Comparison of ENCODE assay signal across 12 cellular contexts in genomic region chr13:26558912-26559485, GRCh38. TPM values are rescaled to one million over a fixed set of nuclear protein-coding genes. Genes with fewer than 3 reads are reported as not detected.
DNase-seq lines count a peak whose midpoint lies in the region; ATAC-seq, FAIRE-seq and TF ChIP-seq lines count a peak whose summit lies in the region.
"Had no signal": no experiment of that assay in that cellular context is flagged by ENCODE, and none has a peak within 500 bp of the region (broad histone marks: within the 10 kb centered on the region; RNA-seq: fewer than 3 reads in every experiment).

No MANE protein-coding gene starts in this region.

- CTCF ChIA-PET in activated B cell treated with CpG ODN at 0.5 μM for 24 hours (lab: Charles Lee): no interaction called here

- H3K4me3 Mint-ChIP-seq in activated naive CD8-positive, alpha-beta T cell: peak overlapping the region; percentile 71
- H3K4me3 Mint-ChIP-seq in activated naive CD8-positive, alpha-beta T cell treated with anti-CD3 and anti-CD28 coated beads for 36 hours: no peak overlapping the region
- H3K4me3 Mint-ChIP-seq in activated B cell treated with CpG ODN at 0.5 μM for 24 hours: peak overlapping the region; percentile 69
- peak overlapping the region in 4 of 5 donors; percentile 65 to 77 (median 68) for H3K4me3 Mint-ChIP-seq in immature natural killer cell

- peaks cover 14% of the 10 kb centered on the region for H3K4me1 Mint-ChIP-seq in activated naive CD8-positive, alpha-beta T cell (ENCODE audit: low read depth)
- peaks cover 3% of the 10 kb centered on the region for H3K4me1 Mint-ChIP-seq in activated naive CD8-positive, alpha-beta T cell treated with anti-CD3 and anti-CD28 coated beads for 36 hours
- peaks cover 14% of the 10 kb centered on the region for H3K4me1 Mint-ChIP-seq in activated B cell treated with CpG ODN at 0.5 μM for 24 hours
- peaks cover 10 to 17% of the 10 kb centered on the region in 2 donors for H3K4me1 Mint-ChIP-seq in immature natural killer cell

- no peaks in the 10 kb centered on the region for H3K27me3 ChIP-seq in thyroid gland

- H3K4me3 ChIP-seq in thyroid gland (replicated peaks in 1 of 3): peak overlapping the region in 2 of 3 donors; percentile 37 to 93

- TF ChIP-seq CTCF in activated B cell treated with CpG ODN at 0.5 μM for 24 hours (IDR thresholded peaks at IDR 0.05): no peak
- TF ChIP-seq CTCF in thyroid gland (IDR thresholded peaks at IDR 0.05): no peak

- H3K27ac ChIP-seq in thyroid gland: no peak overlapping the region

- no peak for FAIRE-seq in GM19239 (lab: Jason Lieb, UNC)

- POLR2A ChIA-PET in activated B cell treated with CpG ODN at 0.5 μM for 24 hours (lab: Charles Lee): no interaction called here

- H3K9me3 ChIP-seq in thyroid gland: no peaks in the 10 kb centered on the region
- H3K9me3 ChIP-seq: Caco-2 had no signal

- intact Hi-C loops in activated B cell treated with CpG ODN at 0.5 μM for 24 hours (cut with micrococcal nuclease): no loop called here
- intact Hi-C loops in thyroid gland (cut with DNase I): loop anchor here (10.0 kb wide), 1 partner anchor 46 kb away; no protein-coding TSS in a partner anchor

- no peaks in the 10 kb centered on the region for H3K36me3 ChIP-seq in thyroid gland

- 47 to 50% methylated on average over 3 of the region's 3 CpGs for WGBS in thyroid gland, 2 donors

- no peak for ATAC-seq in activated B cell treated with CpG ODN at 0.5 μM for 24 hours (ENCODE audit: low read depth)
- ATAC-seq in HG03280 (IDR thresholded peaks at IDR 0.05; ENCODE audit: unreplicated experiment): no peak
- ATAC-seq in HG03342 (IDR thresholded peaks at IDR 0.05; ENCODE audit: unreplicated experiment): no peak
- ATAC-seq: Panc1 had no signal

- no peak overlapping the region for H3K27ac Mint-ChIP-seq in activated naive CD8-positive, alpha-beta T cell
- H3K27ac Mint-ChIP-seq in activated naive CD8-positive, alpha-beta T cell treated with anti-CD3 and anti-CD28 coated beads for 36 hours: no peak overlapping the region
- H3K27ac Mint-ChIP-seq in activated B cell treated with CpG ODN at 0.5 μM for 24 hours (no peak overlapping the region), immature natural killer cell (no peak overlapping the region)

- DNase-seq in activated naive CD8-positive, alpha-beta T cell treated with anti-CD3 and anti-CD28 coated beads for 36 hours: no peak
- DNase-seq in activated B cell treated with CpG ODN at 0.5 μM for 24 hours: no peak
- DNase-seq in immature natural killer cell: no peak
- DNase-seq in thyroid gland: no peak
- no peak for DNase-seq in GM19239 (ENCODE audit: insufficient read length, low spot score)
- DNase-seq: effector memory CD4-positive, alpha-beta T cell; stimulated activated CD4-positive, alpha-beta T cell treated with anti-CD3 and anti-CD28 coated beads, Interleukin-2, amount 100 ng/mL, for 48 hours had no signal

- H3K36me3 Mint-ChIP-seq in activated naive CD8-positive, alpha-beta T cell: no peaks in the 10 kb centered on the region
- no peaks in the 10 kb centered on the region for H3K36me3 Mint-ChIP-seq in activated naive CD8-positive, alpha-beta T cell treated with anti-CD3 and anti-CD28 coated beads for 36 hours
- H3K36me3 Mint-ChIP-seq in activated B cell treated with CpG ODN at 0.5 μM for 24 hours (ENCODE audit: low read depth) (no peaks in the 10 kb centered on the region), immature natural killer cell (no peaks in the 10 kb centered on the region)

- H3K4me1 ChIP-seq in thyroid gland: peaks cover 18 to 23% of the 10 kb centered on the region in 2 donors

- TF ChIP-seq POLR2A in thyroid gland (IDR thresholded peaks at IDR 0.05): no peak

- H3K27me3 Mint-ChIP-seq in activated naive CD8-positive, alpha-beta T cell: peaks cover 38% of the 10 kb centered on the region
- peaks cover 44% of the 10 kb centered on the region for H3K27me3 Mint-ChIP-seq in activated naive CD8-positive, alpha-beta T cell treated with anti-CD3 and anti-CD28 coated beads for 36 hours
- H3K27me3 Mint-ChIP-seq in activated B cell treated with CpG ODN at 0.5 μM for 24 hours (peaks cover 38% of the 10 kb centered on the region), immature natural killer cell (ENCODE audit: low read depth in 3 of 3) (peaks cover 9 to 28% (median 12%) of the 10 kb centered on the region in 3 donors)

- H3K9me3 Mint-ChIP-seq in activated naive CD8-positive, alpha-beta T cell (ENCODE audit: low read depth): no peaks in the 10 kb centered on the region
- H3K9me3 Mint-ChIP-seq in activated naive CD8-positive, alpha-beta T cell treated with anti-CD3 and anti-CD28 coated beads for 36 hours: no peaks in the 10 kb centered on the region
- peaks cover 9% of the 10 kb centered on the region for H3K9me3 Mint-ChIP-seq in activated B cell treated with CpG ODN at 0.5 μM for 24 hours
- peaks cover 0 to 4% (median under 1%) of the 10 kb centered on the region in 6 donors for H3K9me3 Mint-ChIP-seq in immature natural killer cell

RNA-seq across cellular contexts. Expression of gene WASF3, which starts 1.5 kb away (rescaled TPM):
- under 1 TPM; 0.22 to 0.37 TPM for total RNA-seq in activated naive CD8-positive, alpha-beta T cell treated with anti-CD3 and anti-CD28 coated beads for 36 hours
- total RNA-seq in activated B cell treated with CpG ODN at 0.5 μM for 24 hours (0.07 and 0.35 TPM in 2 replicates), thyroid gland (10 to 100 TPM; 41.0 to 56.1 (median 48.6) TPM)
- polyA plus RNA-seq in immature natural killer cell: under 1 TPM in 1 of 3 donors, not detected in 2; 0.12 TPM
- total RNA-seq: Caco-2 had no signal

Comparison
In these comparisons a context has a peak if more than half of its experiments do, and no peak if none do; other contexts are left out.
1. RNA of gene WASF3, which starts 1.5 kb away (total RNA-seq): 41.0 to 56.1 TPM in thyroid gland; 0.22 to 0.37 TPM in activated naive CD8-positive, alpha-beta T cell treated with anti-CD3 and anti-CD28 coated beads for 36 hours and 0.07 to 0.35 TPM in activated B cell treated with CpG ODN at 0.5 μM for 24 hours; every median in the first group is over 10 times any median in the second.